ENCODE assay signal across 26 cellular contexts in genomic region chr21:44371596-44371995, GRCh38. TPM values are rescaled to one million over a fixed set of nuclear protein-coding genes. Genes with fewer than 3 reads are reported as not detected.
DNase-seq lines count a peak whose midpoint lies in the region; ATAC-seq and TF ChIP-seq lines count a peak whose summit lies in the region.
"Had no signal": no experiment of that assay in that cellular context is flagged by ENCODE, and none has a peak within 500 bp of the region (broad histone marks: within the 10 kb centered on the region; RNA-seq: fewer than 3 reads in every experiment).

No MANE protein-coding gene starts in this region.

- no peaks in the 10 kb centered on the region for H3K36me3 ChIP-seq in neural progenitor cell
- no peaks in the 10 kb centered on the region for H3K36me3 ChIP-seq in aorta (ENCODE audit: control insufficient read depth in 1 of 2, insufficient read depth in 2 of 2, low read length in 1 of 2)
- H3K36me3 ChIP-seq: MG63, SJSA1 had no signal

- DNase-seq in activated CD8-positive, alpha-beta memory T cell treated with anti-CD3 and anti-CD28 coated beads, Interleukin-2, amount 10 ng/mL, durations not matched to agents 7 days and 5 days: no peak
- no peak for DNase-seq in activated CD8-positive, alpha-beta memory T cell treated with anti-CD3 and anti-CD28 coated beads, Interleukin-2, amount 50 U/mL, for 4 hours
- peak; percentile 4 for DNase-seq in islet precursor cell
- no peak for DNase-seq in neural progenitor cell (ENCODE audit: low spot score)
- DNase-seq in aorta: peak; percentile 15 to 21
- DNase-seq in NCI-H1417 (lab: John Stamatoyannopoulos, UW): no peak
- DNase-seq in NCI-H2171 (lab: John Stamatoyannopoulos, UW): no peak
- DNase-seq: 8988T, ACHN, GM23248, H9, IMR-90, KG1, MG63, NCI-H1105 treated with DMSO at 0.1 percent for 48 hours, NCI-H1694, NCI-H2029 treated with DMSO at 0.1 percent for 48 hours, NCI-H2227 treated with DMSO at 0.1 percent for 48 hours, NCI-H510A, NCI-H69, Right ventricle myocardium superior, RPMI8226 had no signal

- no peak for TF ChIP-seq CTCF in neural progenitor cell (IDR thresholded peaks at IDR 0.05)

- no peak overlapping the region for H3K9ac ChIP-seq in neural progenitor cell
- H3K9ac ChIP-seq: GM23248 had no signal

- H3K9me3 ChIP-seq in neural progenitor cell (ENCODE audit: low read depth): no peaks in the 10 kb centered on the region
- H3K9me3 ChIP-seq in aorta (ENCODE audit: control insufficient read depth, low read length): no peaks in the 10 kb centered on the region
- H3K9me3 ChIP-seq: MG63, SJSA1 had no signal

- H3K4me3 Mint-ChIP-seq in activated CD8-positive, alpha-beta memory T cell treated with anti-CD3 and anti-CD28 coated beads, Interleukin-2, amount 10 ng/mL, durations not matched to agents 7 days and 5 days: no peak overlapping the region
- peak overlapping the region; percentile 58 for H3K4me3 Mint-ChIP-seq in neural progenitor cell

- peaks cover 8% of the 10 kb centered on the region for H3K9me3 Mint-ChIP-seq in activated CD8-positive, alpha-beta memory T cell treated with anti-CD3 and anti-CD28 coated beads, Interleukin-2, amount 10 ng/mL, durations not matched to agents 7 days and 5 days (ENCODE audit: low read depth)
- H3K9me3 Mint-ChIP-seq in neural progenitor cell: peaks cover 13% of the 10 kb centered on the region

- H3K27ac ChIP-seq in neural progenitor cell (no peak overlapping the region), aorta (ENCODE audit: low read depth in 1 of 2, low read length in 2 of 2) (no peak overlapping the region)
- H3K27ac ChIP-seq: GM23248, SJSA1 had no signal

- H3K4me2 ChIP-seq in neural progenitor cell: no peak overlapping the region

- 93 to 94% methylated on average over 6 of the region's 6 CpGs for WGBS in aorta, 2 donors

- ATAC-seq in activated CD8-positive, alpha-beta memory T cell treated with anti-CD3 and anti-CD28 coated beads, Interleukin-2, amount 10 ng/mL, durations not matched to agents 7 days and 5 days: no peak
- no peak for ATAC-seq in aorta (ENCODE audit: low FRiP score)
- ATAC-seq in GM19395 (IDR thresholded peaks at IDR 0.05; ENCODE audit: unreplicated experiment): no peak

- intact Hi-C loops in aorta (cut with DNase I): no loop called here

- no peaks in the 10 kb centered on the region for H3F3A ChIP-seq in neural progenitor cell (ENCODE audit: low read depth)

- peak overlapping the region; percentile 30 for H3K27ac Mint-ChIP-seq in activated CD8-positive, alpha-beta memory T cell treated with anti-CD3 and anti-CD28 coated beads, Interleukin-2, amount 10 ng/mL, durations not matched to agents 7 days and 5 days
- H3K27ac Mint-ChIP-seq in neural progenitor cell: no peak overlapping the region

- no peaks in the 10 kb centered on the region for H4K20me1 ChIP-seq in neural progenitor cell (ENCODE audit: low read depth)

- no peak overlapping the region for H2AFZ ChIP-seq in neural progenitor cell (replicated peaks)
- H2AFZ ChIP-seq: GM23248 had no signal

- CTCF ChIA-PET in activated CD8-positive, alpha-beta memory T cell treated with anti-CD3 and anti-CD28 coated beads, Interleukin-2, amount 10 ng/mL, durations not matched to agents 7 days and 5 days (lab: Charles Lee): no interaction called here

- H3K79me2 ChIP-seq in neural progenitor cell (ENCODE audit: low read depth): no peaks in the 10 kb centered on the region

- peaks cover 4% of the 10 kb centered on the region for H3K4me1 ChIP-seq in neural progenitor cell
- no peaks in the 10 kb centered on the region for H3K4me1 ChIP-seq in aorta (ENCODE audit: control insufficient read depth in 1 of 2, insufficient read depth in 2 of 2, low read length in 2 of 2)

- peaks cover 45% of the 10 kb centered on the region for H3K36me3 Mint-ChIP-seq in activated CD8-positive, alpha-beta memory T cell treated with anti-CD3 and anti-CD28 coated beads, Interleukin-2, amount 10 ng/mL, durations not matched to agents 7 days and 5 days
- no peaks in the 10 kb centered on the region for H3K36me3 Mint-ChIP-seq in neural progenitor cell

- peaks cover 36% of the 10 kb centered on the region for H3K4me1 Mint-ChIP-seq in activated CD8-positive, alpha-beta memory T cell treated with anti-CD3 and anti-CD28 coated beads, Interleukin-2, amount 10 ng/mL, durations not matched to agents 7 days and 5 days
- H3K4me1 Mint-ChIP-seq in neural progenitor cell: no peaks in the 10 kb centered on the region

- H3K27me3 ChIP-seq in neural progenitor cell (peaks cover 51% of the 10 kb centered on the region), aorta (ENCODE audit: control insufficient read depth in 1 of 2, insufficient read depth in 2 of 2, low read length in 1 of 2) (no peaks in the 10 kb centered on the region)

- peaks cover 7% of the 10 kb centered on the region for H3K27me3 Mint-ChIP-seq in activated CD8-positive, alpha-beta memory T cell treated with anti-CD3 and anti-CD28 coated beads, Interleukin-2, amount 10 ng/mL, durations not matched to agents 7 days and 5 days
- H3K27me3 Mint-ChIP-seq in neural progenitor cell (ENCODE audit: insufficient read depth, low read depth): peaks cover 28% of the 10 kb centered on the region

- H3K4me3 ChIP-seq in neural progenitor cell (no peak overlapping the region), aorta (ENCODE audit: low read length in 2 of 2) (no peak overlapping the region)
- H3K4me3 ChIP-seq: GM23248, MG63, SJSA1 had no signal

RNA-seq across cellular contexts. Expression of gene TRPM2, which starts 18.2 kb away (rescaled TPM):
- total RNA-seq in activated CD8-positive, alpha-beta memory T cell treated with anti-CD3 and anti-CD28 coated beads, Interleukin-2, amount 10 ng/mL, durations not matched to agents 7 days and 5 days: 10 to 100 TPM; 21.2 to 32.7 TPM
- total RNA-seq in neural progenitor cell (ENCODE audit: low replicate concordance) (0.28 TPM in 1 of 2 replicates, not detected in the other), aorta (10 to 100 TPM in 1 of 2 donors, 1 to 10 TPM in 1; 7.0 to 15.8 TPM)
- 1 to 10 TPM; 2.2 to 4.9 TPM for polyA plus RNA-seq in aorta
- total RNA-seq: G401, IMR-90 had no signal
- polyA plus RNA-seq: BJ, GM23248, IMR-90 had no signal

RNA-seq across cellular contexts. Expression of gene CFAP410, which starts 32.4 kb away (rescaled TPM):
- 10 to 100 TPM; 14.8 to 15.3 TPM for total RNA-seq in activated CD8-positive, alpha-beta memory T cell treated with anti-CD3 and anti-CD28 coated beads, Interleukin-2, amount 10 ng/mL, durations not matched to agents 7 days and 5 days
- 7.5 and 17.9 TPM in 2 replicates for total RNA-seq in neural progenitor cell (ENCODE audit: low replicate concordance)
- total RNA-seq in aorta: 10 to 100 TPM; 19.4 to 20.9 TPM
- polyA plus RNA-seq in aorta: 100 to 1,000 TPM in 1 of 2 donors, 10 to 100 TPM in 1; 26.2 to 121 TPM

Comparison
In these comparisons a context has a peak if more than half of its experiments do, and no peak if none do; other contexts are left out.
1. DNase-seq: peak in islet precursor cell (single experiment) and aorta (2 of 2); none in activated CD8-positive, alpha-beta memory T cell treated with anti-CD3 and anti-CD28 coated beads, Interleukin-2, amount 10 ng/mL, durations not matched to agents 7 days and 5 days (single experiment), activated CD8-positive, alpha-beta memory T cell treated with anti-CD3 and anti-CD28 coated beads, Interleukin-2, amount 50 U/mL, for 4 hours (single experiment), neural progenitor cell (single experiment), NCI-H1417 (0 of 3) and NCI-H2171 (single experiment).